ENCODE assay signal across 8 cellular contexts in the genomic region with DNA sequence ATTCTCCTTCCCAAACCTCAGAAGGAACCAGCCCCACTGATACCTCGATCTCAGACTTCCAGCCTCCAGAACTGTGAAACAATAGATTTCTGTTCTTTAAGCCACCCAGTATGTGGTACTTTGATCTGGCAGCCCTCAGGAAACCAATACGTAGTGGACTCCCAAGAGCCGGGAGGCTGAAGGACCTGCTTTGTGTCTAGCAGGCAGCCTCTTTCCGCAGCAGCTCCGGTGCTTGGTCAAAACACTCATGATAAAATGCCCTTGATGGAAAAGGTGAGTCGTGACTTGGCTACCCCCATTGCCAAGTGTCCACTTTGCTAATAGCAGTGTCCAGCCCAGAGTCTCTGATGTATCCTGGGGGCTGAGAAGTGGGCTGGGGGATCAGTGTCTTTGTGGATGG.
"Had no signal": no experiment of that assay in that cellular context is flagged by ENCODE, and none has a peak within 500 bp of the region (broad histone marks: within the 10 kb centered on the region; RNA-seq: fewer than 3 reads in every experiment).

No MANE protein-coding gene starts in this region.

- ATAC-seq: GM12878 had no signal

- FAIRE-seq: G401.6, GM12878, GM12891, GM12892, GM18507, GM19239 had no signal

- DNase-seq: GDM1, GF-D8 had no signal

- H3K4me3 ChIP-seq: GM12878 had no signal
